ENCODE assay signal across 11 cellular contexts in genomic region chr14:61700104-61700886, GRCh38. TPM values are rescaled to one million over a fixed set of nuclear protein-coding genes. Genes with fewer than 3 reads are reported as not detected.
DNase-seq lines count a peak whose midpoint lies in the region; ATAC-seq, FAIRE-seq and TF ChIP-seq lines count a peak whose summit lies in the region.
"Had no signal": no experiment of that assay in that cellular context is flagged by ENCODE, and none has a peak within 500 bp of the region (broad histone marks: within the 10 kb centered on the region; RNA-seq: fewer than 3 reads in every experiment).

No MANE protein-coding gene starts in this region.

- TF ChIP-seq CTCF in Caco-2 (IDR thresholded peaks at IDR 0.05; ENCODE audit: insufficient read depth in 1 of 2, low read depth in 1 of 2, low read length in 1 of 2, severe bottlenecking in 1 of 2, unreplicated experiment in 1 of 2) (no peak), bronchial epithelial cell (IDR thresholded peaks at IDR 0.05; ENCODE audit: insufficient read depth, low read length, severe bottlenecking) (no peak), neural crest cell (conservative IDR thresholded peaks at IDR 0.05) (no peak)

- H3K4me3 ChIP-seq in Caco-2 (ENCODE audit: low read depth, low read length) (no peak overlapping the region), Karpas-422 (ENCODE audit: low read length) (peak overlapping the region; percentile 8; the same call in 1 of the 2 replicates), bronchial epithelial cell (ENCODE audit: low read depth, low read length) (peak overlapping the region; percentile 98)

- no peaks in the 10 kb centered on the region for H3K9me3 Mint-ChIP-seq in Caco-2 (ENCODE audit: unreplicated experiment)
- no peaks in the 10 kb centered on the region for H3K9me3 Mint-ChIP-seq in neural crest cell

- POLR2A ChIA-PET in Caco-2 (lab: Charles Lee): interaction anchor here (0.5 kb wide), 1 partner anchor 117 kb away, joined by 11 read pairs; no protein-coding TSS in a partner anchor

- H3K9ac ChIP-seq in Karpas-422 (ENCODE audit: low read length): no peak overlapping the region

- peak overlapping the region; percentile 87 for H3K27ac ChIP-seq in Karpas-422 (ENCODE audit: low read length)

- peak overlapping the region; percentile 88 for H3K4me2 ChIP-seq in Karpas-422 (ENCODE audit: low read depth, low read length, poor library complexity, severe bottlenecking)

- H3K27me3 ChIP-seq in Caco-2 (replicated peaks; ENCODE audit: control insufficient read depth, insufficient read depth, low read length): no peaks in the 10 kb centered on the region
- H3K27me3 ChIP-seq in Karpas-422 (ENCODE audit: low read length): no peaks in the 10 kb centered on the region
- H3K27me3 ChIP-seq in bronchial epithelial cell (ENCODE audit: control insufficient read depth, insufficient read depth, low read length): no peaks in the 10 kb centered on the region

- H3K9me2 ChIP-seq in Karpas-422 (replicated peaks; ENCODE audit: insufficient read depth, low read length): no peaks in the 10 kb centered on the region

- peaks cover 17% of the 10 kb centered on the region for H3K4me1 ChIP-seq in Caco-2
- H3K4me1 ChIP-seq in Karpas-422 (ENCODE audit: low read length): peaks cover 74% of the 10 kb centered on the region

- H3K9me3 ChIP-seq in Caco-2 (no peaks in the 10 kb centered on the region), Karpas-422 (ENCODE audit: low read length) (no peaks in the 10 kb centered on the region)

- DNase-seq in Caco-2: no peak
- peak; percentile 48 for DNase-seq in Karpas-422
- no peak for DNase-seq in bronchial epithelial cell (ENCODE audit: low read depth)
- no peak for DNase-seq in neural crest cell (ENCODE audit: low read depth, low spot score)
- DNase-seq in islet precursor cell: no peak
- no peak for DNase-seq in NCI-H748 treated with DMSO at 0.1 percent for 48 hours (lab: John Stamatoyannopoulos, UW)
- DNase-seq: GDM1; NCI-H146; RPMI8226; stimulated activated CD4-positive, alpha-beta T cell treated with anti-CD3 and anti-CD28 coated beads, Interleukin-4, amount 100 ng/mL, for 4 hours had no signal

- H4K20me1 ChIP-seq in Karpas-422 (ENCODE audit: insufficient read depth, low read depth, low read length): peaks cover 74% of the 10 kb centered on the region

- H3K4me3 Mint-ChIP-seq in Caco-2 (ENCODE audit: unreplicated experiment): peak overlapping the region; percentile 15
- peak overlapping the region; percentile 64 for H3K4me3 Mint-ChIP-seq in neural crest cell

- no peak overlapping the region for H3K27ac Mint-ChIP-seq in Caco-2 (ENCODE audit: unreplicated experiment)
- H3K27ac Mint-ChIP-seq in neural crest cell (ENCODE audit: unreplicated experiment): no peak overlapping the region

- H3K4me1 Mint-ChIP-seq in Caco-2 (ENCODE audit: low read depth, unreplicated experiment) (peaks cover 30% of the 10 kb centered on the region), neural crest cell (peaks cover 57% of the 10 kb centered on the region)

- CTCF ChIA-PET in Caco-2 (lab: Charles Lee): no interaction called here

- intact Hi-C loops in Caco-2 (cut with micrococcal nuclease; ENCODE audit: unreplicated experiment): no loop called here

- no peaks in the 10 kb centered on the region for H3K27me3 Mint-ChIP-seq in Caco-2 (ENCODE audit: insufficient read depth, unreplicated experiment)
- no peaks in the 10 kb centered on the region for H3K27me3 Mint-ChIP-seq in neural crest cell (ENCODE audit: low read depth)

- no TSS peak for BruUV-seq in Caco-2 (replicated peaks; lab: Mats Ljungman, UMichigan)

- H3K79me2 ChIP-seq in Karpas-422 (ENCODE audit: low read length): peaks cover 100% of the 10 kb centered on the region

- no peaks in the 10 kb centered on the region for H3K36me3 ChIP-seq in Caco-2 (ENCODE audit: control insufficient read depth, insufficient read depth, low read length)
- H3K36me3 ChIP-seq in Karpas-422 (ENCODE audit: insufficient read depth, low read length): peaks cover 22% of the 10 kb centered on the region
- peaks cover 5% of the 10 kb centered on the region for H3K36me3 ChIP-seq in bronchial epithelial cell (ENCODE audit: control insufficient read depth, insufficient read depth, low read length)

- H3K36me3 Mint-ChIP-seq in Caco-2 (ENCODE audit: insufficient read depth, unreplicated experiment): peaks cover 17% of the 10 kb centered on the region
- H3K36me3 Mint-ChIP-seq in neural crest cell (ENCODE audit: low read depth): peaks cover 2% of the 10 kb centered on the region

- H2AFZ ChIP-seq in Karpas-422 (ENCODE audit: low read length): no peak overlapping the region

- no peak for ATAC-seq in HG03457 (IDR thresholded peaks at IDR 0.05; ENCODE audit: unreplicated experiment)

- FAIRE-seq in bronchial epithelial cell (lab: Jason Lieb, UNC): no peak

RNA-seq across cellular contexts. Expression of gene HIF1A, which starts 5.0 kb away (rescaled TPM):
- 125 and 127 TPM in 2 replicates for total RNA-seq in Caco-2 (2022)
- total RNA-seq in Karpas-422 (2014; rRNA removed; shearing (Covaris generic); ENCODE audit: low replicate concordance): 111 and 233 TPM in 2 replicates
- total RNA-seq in bronchial epithelial cell: 220 and 594 TPM in 2 replicates
- total RNA-seq in neural crest cell: 122 and 129 TPM in 2 replicates
